ENCODE assay signal across 8 cellular contexts in the genomic region with DNA sequence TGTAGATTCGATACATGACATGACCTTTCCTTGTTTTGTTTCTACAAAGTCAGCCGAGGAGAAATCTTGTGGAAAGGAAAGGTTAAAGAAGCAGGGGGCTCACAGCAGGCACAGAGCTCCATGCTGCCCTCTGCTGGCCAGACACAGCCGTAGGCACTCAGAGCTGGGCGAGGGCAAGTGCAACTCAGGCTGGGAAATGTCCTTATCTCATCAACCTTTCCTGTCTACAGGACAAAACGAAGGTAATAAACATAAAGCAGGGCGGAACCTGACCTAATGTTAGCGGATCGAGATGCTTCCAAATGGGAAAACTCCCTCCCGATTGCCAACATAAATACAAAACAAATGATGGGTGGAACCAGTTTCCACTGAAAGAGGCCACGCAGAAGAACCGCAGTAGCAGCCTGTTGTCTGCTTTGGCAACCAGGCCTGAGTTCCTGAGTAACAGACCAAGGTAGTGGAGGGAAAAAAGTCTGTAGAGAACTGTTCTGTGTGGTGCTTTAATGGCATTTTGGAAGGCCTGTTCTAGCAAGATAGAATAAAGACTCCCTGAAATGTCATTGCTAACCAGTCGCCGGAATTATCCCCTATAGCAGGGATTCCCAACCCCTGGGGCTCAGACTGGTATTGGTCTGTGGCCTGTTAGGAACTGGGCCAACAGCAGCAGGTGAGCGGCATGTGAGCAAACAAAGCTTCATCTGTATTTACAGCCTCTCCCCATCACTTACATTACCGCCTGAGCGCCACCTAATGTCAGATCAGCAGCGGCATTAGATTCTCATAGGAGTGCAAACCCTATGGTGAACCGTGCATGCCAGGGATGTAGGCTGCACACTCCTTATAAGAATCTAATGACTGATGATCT.
DNase-seq lines count a peak whose midpoint lies in the region; ATAC-seq lines count a peak whose summit lies in the region.

No MANE protein-coding gene starts in this region.

- H3K4me3 ChIP-seq in mesenchymal stem cell (ENCODE audit: insufficient read depth in 1 of 2, low read depth in 1 of 2, low read length in 2 of 2) = no peak overlapping the region

- H2BK15ac ChIP-seq in mesenchymal stem cell (ENCODE audit: low read depth, poor library complexity, severe bottlenecking) = no peak overlapping the region

- no peak overlapping the region for H2BK5ac ChIP-seq in mesenchymal stem cell (ENCODE audit: low read depth, low read length, poor library complexity, severe bottlenecking)

- ATAC-seq in GM19328 (IDR thresholded peaks at IDR 0.05; ENCODE audit: unreplicated experiment) = peak; percentile 79
- peak; percentile 83 for ATAC-seq in HG03520 (IDR thresholded peaks at IDR 0.05; ENCODE audit: unreplicated experiment)

- no peak overlapping the region for H2BK12ac ChIP-seq in mesenchymal stem cell (ENCODE audit: low read length in 2 of 2)

- H3K4me1 ChIP-seq in mesenchymal stem cell (ENCODE audit: control insufficient read depth, insufficient read depth, low read depth, low read length) = no peaks in the 10 kb centered on the region

- H4K8ac ChIP-seq in mesenchymal stem cell (ENCODE audit: low read length) = no peak overlapping the region

- H3K23ac ChIP-seq in mesenchymal stem cell (ENCODE audit: low read length in 2 of 2) = no peak overlapping the region

- H2BK120ac ChIP-seq in mesenchymal stem cell (ENCODE audit: low read depth, low read length) = no peak overlapping the region

- no peaks in the 10 kb centered on the region for H3K79me1 ChIP-seq in mesenchymal stem cell (replicated peaks; ENCODE audit: low read length, poor library complexity, severe bottlenecking)

- no peak overlapping the region for H2AFZ ChIP-seq in mesenchymal stem cell (ENCODE audit: low read depth, low read length)

- no peaks in the 10 kb centered on the region for H3K9me3 ChIP-seq in mesenchymal stem cell (ENCODE audit: control insufficient read depth, low read length)

- no peak overlapping the region for H3K18ac ChIP-seq in mesenchymal stem cell (ENCODE audit: low read depth in 1 of 2, low read length in 2 of 2)

- no peak overlapping the region for H3K4ac ChIP-seq in mesenchymal stem cell (ENCODE audit: low read depth in 1 of 2, low read length in 2 of 2)

- H3K9ac ChIP-seq in mesenchymal stem cell (ENCODE audit: low read length) = no peak overlapping the region

- DNase-seq in Ammon's horn (ENCODE audit: low spot score) (peak; percentile 77), NCI-H526 (lab: John Stamatoyannopoulos, UW) (peak; percentile 83 to 92), mesenchymal stem cell (peak; percentile 48)
- DNase-seq in activated CD4-positive, alpha-beta T cell treated with anti-CD3 and anti-CD28 coated beads, Interleukin-2, amount 50 U/mL, for 24 hours (ENCODE audit: low read depth in 1 of 2, low spot score in 1 of 2) = peak; percentile 33 to 39
- peak; percentile 15 for DNase-seq in effector CD8-positive, alpha-beta T cell (lab: John Stamatoyannopoulos, UW)
- DNase-seq in stimulated activated CD8-positive, alpha-beta memory T cell treated with anti-CD3 and anti-CD28 coated beads, Interleukin-15, amount 100 ng/mL, for 48 hours (ENCODE audit: low read depth in 2 of 2) = peak; percentile 24 to 51

- H4K91ac ChIP-seq in mesenchymal stem cell (ENCODE audit: low read length) = no peak overlapping the region

- no peak overlapping the region for H2AK5ac ChIP-seq in mesenchymal stem cell (ENCODE audit: low read length, severe bottlenecking)

- H3K14ac ChIP-seq in mesenchymal stem cell (ENCODE audit: low read length in 2 of 2) = no peak overlapping the region

- H3K4me2 ChIP-seq in mesenchymal stem cell (ENCODE audit: low read length, poor library complexity, severe bottlenecking) = no peak overlapping the region

- no peaks in the 10 kb centered on the region for H3K36me3 ChIP-seq in mesenchymal stem cell (ENCODE audit: control insufficient read depth in 1 of 2, insufficient read depth in 2 of 2, low read depth in 1 of 2, low read length in 2 of 2)

- H3K27me3 ChIP-seq in mesenchymal stem cell (ENCODE audit: control insufficient read depth in 1 of 2, insufficient read depth in 1 of 2, low read length in 2 of 2) = no peaks in the 10 kb centered on the region

- no peak overlapping the region for H3K27ac ChIP-seq in mesenchymal stem cell (ENCODE audit: low read length, poor library complexity, severe bottlenecking)

- 52% methylated on average over 17 of the region's 18 CpGs for WGBS in mesenchymal stem cell

Comparison
In these comparisons a context has a peak if more than half of its experiments do, and no peak if none do; other contexts are left out.
1. DNase-seq: peak in every context shown above with its lines; median percentile 88 in NCI-H526; 77 in Ammon's horn; 48 in mesenchymal stem cell; 38 in stimulated activated CD8-positive, alpha-beta memory T cell treated with anti-CD3 and anti-CD28 coated beads, Interleukin-15, amount 100 ng/mL, for 48 hours; 36 in activated CD4-positive, alpha-beta T cell treated with anti-CD3 and anti-CD28 coated beads, Interleukin-2, amount 50 U/mL, for 24 hours; 15 in effector CD8-positive, alpha-beta T cell.